In the genomic region with DNA sequence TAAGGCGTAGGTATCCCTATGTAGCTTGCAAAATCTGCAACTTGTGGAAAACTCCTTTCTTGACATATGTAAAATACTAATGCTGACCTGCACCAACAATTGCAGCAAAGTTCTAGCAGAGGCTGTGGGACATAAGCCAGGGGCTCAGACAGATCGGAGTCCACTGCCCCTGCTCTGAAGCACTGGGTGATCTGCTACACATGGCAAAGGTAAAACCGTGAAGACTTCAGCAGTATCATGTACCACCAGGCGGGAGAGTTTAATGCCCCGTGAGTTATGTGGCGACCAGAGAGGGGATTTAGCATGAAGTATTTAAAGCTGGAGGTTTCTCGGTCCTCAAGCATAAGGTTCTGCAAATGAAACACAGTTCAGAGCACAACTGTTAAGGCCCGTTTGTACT, we compare ENCODE assay signal across 15 cellular contexts.
DNase-seq lines count a peak whose midpoint lies in the region; ATAC-seq, FAIRE-seq and TF ChIP-seq lines count a peak whose summit lies in the region.
"Had no signal": no experiment of that assay in that cellular context is flagged by ENCODE, and none has a peak within 500 bp of the region (broad histone marks: within the 10 kb centered on the region; RNA-seq: fewer than 3 reads in every experiment).

No MANE protein-coding gene starts in this region.

- H3K27ac Mint-ChIP-seq in endodermal cell (no peak overlapping the region), progenitor cell of endocrine pancreas (peak overlapping the region; percentile 27), WTC11 (no peak overlapping the region)
- H3K27ac Mint-ChIP-seq: CD4-positive, CD25-positive, alpha-beta regulatory T cell had no signal

- H3K4me3 Mint-ChIP-seq in endodermal cell: no peak overlapping the region
- no peak overlapping the region for H3K4me3 Mint-ChIP-seq in progenitor cell of endocrine pancreas (ENCODE audit: low read depth)
- H3K4me3 Mint-ChIP-seq in WTC11: no peak overlapping the region
- H3K4me3 Mint-ChIP-seq: CD4-positive, CD25-positive, alpha-beta regulatory T cell had no signal

- H3K9me3 Mint-ChIP-seq in endodermal cell (no peaks in the 10 kb centered on the region), progenitor cell of endocrine pancreas (ENCODE audit: low read depth) (no peaks in the 10 kb centered on the region), WTC11 (no peaks in the 10 kb centered on the region)
- H3K9me3 Mint-ChIP-seq: CD4-positive, CD25-positive, alpha-beta regulatory T cell had no signal

- no peak overlapping the region for H3K27ac ChIP-seq in A549
- no peak overlapping the region for H3K27ac ChIP-seq in endodermal cell (ENCODE audit: low read depth, low read length)
- no peak overlapping the region for H3K27ac ChIP-seq in right lobe of liver
- H3K27ac ChIP-seq: BLaER1 treated with 17β-estradiol and CSF1 and Interleukin-3, amounts not matched to agents 10 nM and 100 nM; HL-60 had no signal

- DNase-seq in A549 (ENCODE audit: low read depth in 1 of 2, low spot score in 1 of 2) (no peak), endodermal cell (peak; percentile 18), right lobe of liver (no peak), progenitor cell of endocrine pancreas (ENCODE audit: low spot score, unreplicated experiment) (no peak), NCI-H510A treated with DMSO at 0.1 percent for 48 hours (lab: John Stamatoyannopoulos, UW) (no peak), WTC11 (ENCODE audit: low spot score) (no peak)
- DNase-seq: 8988T, ACHN, GF-D8, H7 had no signal

- 82% methylated on average over 8 of the region's 8 CpGs for WGBS in A549 (ENCODE audit: missing lambda C conversion rate)
- WGBS in endodermal cell (ENCODE audit: insufficient coverage in 1 of 2, insufficient read length in 1 of 2), 2 experiments: 88 to 92% methylated on average over 3 to 8 of the region's 8 CpGs
- WGBS in right lobe of liver (ENCODE audit: insufficient coverage, low coverage, low lambda C conversion rate, missing lambda C conversion rate): 70% methylated on average over 7 of the region's 8 CpGs

- intact Hi-C loops in right lobe of liver (cut with DNase I): no loop called here

- no peak overlapping the region for H3K4me2 ChIP-seq in A549
- H3K4me2 ChIP-seq: BLaER1 treated with 17β-estradiol and CSF1 and Interleukin-3, amounts not matched to agents 10 nM and 100 nM had no signal

- no peak for TF ChIP-seq EP300 in A549 (IDR thresholded peaks at IDR 0.05)

- FAIRE-seq in A549 (lab: Jason Lieb, UNC): no peak
- FAIRE-seq: K562 had no signal

- TF ChIP-seq POLR2A in A549 (IDR thresholded peaks at IDR 0.05; ENCODE audit: low read length) (no peak), right lobe of liver (IDR thresholded peaks at IDR 0.05) (no peak)

- TF ChIP-seq CTCF in A549 (IDR thresholded peaks at IDR 0.05) (no peak), endodermal cell (conservative IDR thresholded peaks at IDR 0.05) (no peak), right lobe of liver (IDR thresholded peaks at IDR 0.05) (no peak), progenitor cell of endocrine pancreas (IDR thresholded peaks at IDR 0.05; ENCODE audit: unreplicated experiment) (no peak), WTC11 (IDR thresholded peaks at IDR 0.05) (no peak)

- no peaks in the 10 kb centered on the region for H3K36me3 Mint-ChIP-seq in endodermal cell (ENCODE audit: low read depth)
- H3K36me3 Mint-ChIP-seq in progenitor cell of endocrine pancreas (ENCODE audit: insufficient read depth): no peaks in the 10 kb centered on the region
- H3K36me3 Mint-ChIP-seq in WTC11: no peaks in the 10 kb centered on the region
- H3K36me3 Mint-ChIP-seq: CD4-positive, CD25-positive, alpha-beta regulatory T cell had no signal

- TF ChIP-seq RAD21 in A549 (conservative IDR thresholded peaks at IDR 0.05 in 1 of 2, IDR thresholded peaks at IDR 0.05 in 1 of 2): no peak

- H3K36me3 ChIP-seq in endodermal cell (ENCODE audit: control insufficient read depth, insufficient read depth, low read length) (no peaks in the 10 kb centered on the region), right lobe of liver (no peaks in the 10 kb centered on the region)
- H3K36me3 ChIP-seq: BLaER1 treated with 17β-estradiol and CSF1 and Interleukin-3, amounts not matched to agents 10 nM and 100 nM had no signal

- H3K4me1 ChIP-seq in A549 (peaks cover 4% of the 10 kb centered on the region; the same call in 1 of the 3 replicates), endodermal cell (ENCODE audit: control insufficient read depth, insufficient read depth, low read length) (no peaks in the 10 kb centered on the region), right lobe of liver (no peaks in the 10 kb centered on the region)
- H3K4me1 ChIP-seq: BLaER1 treated with 17β-estradiol and CSF1 and Interleukin-3, amounts not matched to agents 10 nM and 100 nM had no signal

- CTCF ChIA-PET in A549 (lab: Yijun Ruan, JAX): interaction anchor here (0.8 to 12.5 kb wide), 19 partner anchors 8 to 623 kb away, joined by 3 to 139 read pairs (median 4); partner anchors contain the start of genes CHUK and DNMBP
- CTCF ChIA-PET in WTC11 (lab: Charles Lee): interaction anchor here (0.9 to 2.7 kb wide), 15 partner anchors 9 to 382 kb away, joined by 3 to 28 read pairs (median 6); partner anchors contain the start of gene DNMBP

- H3K9me3 ChIP-seq in A549: no peaks in the 10 kb centered on the region
- H3K9me3 ChIP-seq in endodermal cell (ENCODE audit: control insufficient read depth, low read length): no peaks in the 10 kb centered on the region
- no peaks in the 10 kb centered on the region for H3K9me3 ChIP-seq in right lobe of liver
- H3K9me3 ChIP-seq: BLaER1 treated with 17β-estradiol and CSF1 and Interleukin-3, amounts not matched to agents 10 nM and 100 nM had no signal

- H3K27me3 ChIP-seq in endodermal cell (ENCODE audit: control insufficient read depth, insufficient read depth, low read length, poor library complexity, severe bottlenecking) (no peaks in the 10 kb centered on the region), right lobe of liver (no peaks in the 10 kb centered on the region)
- H3K27me3 ChIP-seq: BLaER1 treated with 17β-estradiol and CSF1 and Interleukin-3, amounts not matched to agents 10 nM and 100 nM had no signal

- H3K27me3 Mint-ChIP-seq in endodermal cell (ENCODE audit: insufficient read depth) (peaks cover 4% of the 10 kb centered on the region), progenitor cell of endocrine pancreas (peaks cover 3% of the 10 kb centered on the region), WTC11 (ENCODE audit: low read depth) (peaks cover 2% of the 10 kb centered on the region; the same call in 1 of the 2 replicates)

- POLR2A ChIA-PET in A549 (lab: Yijun Ruan, JAX): interaction anchor here (0.8 kb wide), 1 partner anchor 106 kb away, joined by 4 read pairs; no protein-coding TSS in a partner anchor
- POLR2A ChIA-PET in WTC11 (lab: Charles Lee): interaction anchor here (0.9 to 1.5 kb wide), 3 partner anchors 9 to 55 kb away, joined by 3 to 6 read pairs (median 5); no protein-coding TSS in a partner anchor

- H3K9ac ChIP-seq in endodermal cell (ENCODE audit: extremely low read depth, low read length, poor library complexity, severe bottlenecking): no peak overlapping the region
- H3K9ac ChIP-seq: BLaER1 treated with 17β-estradiol and CSF1 and Interleukin-3, amounts not matched to agents 10 nM and 100 nM had no signal

- ATAC-seq in A549 (peak; percentile 1 to 22; a peak in 4 of 6 replicates), right lobe of liver (peak in 3 of 4 donors; percentile 44 to 54 (median 53)), HG02884 (IDR thresholded peaks at IDR 0.05; ENCODE audit: unreplicated experiment) (no peak), WTC11 (no peak)

- H3K4me3 ChIP-seq in A549 (no peak overlapping the region), endodermal cell (ENCODE audit: low read length) (no peak overlapping the region), right lobe of liver (no peak overlapping the region)
- H3K4me3 ChIP-seq: BLaER1 treated with 17β-estradiol and CSF1 and Interleukin-3, amounts not matched to agents 10 nM and 100 nM; K562 had no signal

- H3K4me1 Mint-ChIP-seq in endodermal cell (peaks cover 3% of the 10 kb centered on the region), progenitor cell of endocrine pancreas (ENCODE audit: low read depth) (peaks cover 3% of the 10 kb centered on the region), WTC11 (peaks cover 20% of the 10 kb centered on the region)
- H3K4me1 Mint-ChIP-seq: CD4-positive, CD25-positive, alpha-beta regulatory T cell had no signal

TF ChIP-seq in A549, 52 proteins besides CTCF, POLR2A, EP300 and RAD21 (continues in another document):
- TF ChIP-seq PHF8 (IDR thresholded peaks at IDR 0.05; ENCODE audit: borderline replicate concordance, low read depth) (no peak), KDM5A (IDR thresholded peaks at IDR 0.05) (no peak), SMC3 (IDR thresholded peaks at IDR 0.05) (no peak), NR3C1 (IDR thresholded peaks at IDR 0.05) (no peak), BCL3 (IDR thresholded peaks at IDR 0.05) (no peak)

TF ChIP-seq in WTC11, 78 proteins besides CTCF, POLR2A, EP300 and RAD21:
- TF ChIP-seq SMAD3 (CRISPR knock-in tag; IDR thresholded peaks at IDR 0.05; ENCODE audit: borderline replicate concordance): no peak
- no peak for TF ChIP-seq SP1 (CRISPR knock-in tag; conservative IDR thresholded peaks at IDR 0.05)
- TF ChIP-seq USF2 (CRISPR knock-in tag; IDR thresholded peaks at IDR 0.05): no peak
- TF ChIP-seq ZNF423 (CRISPR knock-in tag; IDR thresholded peaks at IDR 0.05): no peak
- TF ChIP-seq NR3C1 (CRISPR knock-in tag; conservative IDR thresholded peaks at IDR 0.05; ENCODE audit: low read depth): no peak
- TF ChIP-seq CBFB (CRISPR knock-in tag; IDR thresholded peaks at IDR 0.05; ENCODE audit: low read depth): no peak
- no peak for TF ChIP-seq ZNF317 (CRISPR knock-in tag; IDR thresholded peaks at IDR 0.05; ENCODE audit: borderline replicate concordance, low read depth)
- TF ChIP-seq ZNF138 (CRISPR knock-in tag; conservative IDR thresholded peaks at IDR 0.05): no peak
- TF ChIP-seq SMAD4 (CRISPR knock-in tag; IDR thresholded peaks at IDR 0.05): no peak
- no peak for TF ChIP-seq RORB (CRISPR knock-in tag; IDR thresholded peaks at IDR 0.05)

Comparison
In these comparisons a context has a peak if more than half of its experiments do, and no peak if none do; other contexts are left out.
1. ATAC-seq: peak in A549 (2 of 2) and right lobe of liver (3 of 4); none in HG02884 (single experiment) and WTC11 (single experiment).